In genomic region chr15:64845826-64846225, GRCh38 we compare ENCODE assay signal across 8 cellular contexts. TPM values are rescaled to one million over a fixed set of nuclear protein-coding genes. Genes with fewer than 3 reads are reported as not detected.
A peak's percentile ranks its signal among the peaks of the same experiment; 100 is the strongest.
DNase-seq lines count a peak whose midpoint lies in the region; ATAC-seq and TF ChIP-seq lines count a peak whose summit lies in the region.
"Had no signal": no experiment of that assay in that cellular context is flagged by ENCODE, and none has a peak within 500 bp of the region (broad histone marks: within the 10 kb centered on the region; RNA-seq: fewer than 3 reads in every experiment).

No MANE protein-coding gene starts in this region.

- ATAC-seq in GM18511 (IDR thresholded peaks at IDR 0.05; ENCODE audit: unreplicated experiment) (peak; percentile 13), T-helper 17 cell (no peak)

- H3K9me3 ChIP-seq in T-helper 17 cell (ENCODE audit: control insufficient read depth, low read length, poor library complexity, severe bottlenecking) (no peaks in the 10 kb centered on the region), skeletal muscle tissue (ENCODE audit: control insufficient read depth in 3 of 3, low read length in 3 of 3) (no peaks in the 10 kb centered on the region), BE2C (no peaks in the 10 kb centered on the region)

- DNase-seq in T-helper 17 cell = no peak
- peak; percentile 15 for DNase-seq in germinal center (ENCODE audit: low spot score)
- DNase-seq in NCI-H748 (lab: John Stamatoyannopoulos, UW; ENCODE audit: unreplicated experiment) = no peak
- no peak for DNase-seq in BE2C
- no peak for DNase-seq in cortex of kidney (lab: John Stamatoyannopoulos, UW)
- DNase-seq: kidney glomerular epithelial cell had no signal

- no peaks in the 10 kb centered on the region for H3K27me3 ChIP-seq in skeletal muscle tissue (ENCODE audit: control insufficient read depth in 3 of 3, insufficient read depth in 3 of 3, low read length in 3 of 3)
- no peaks in the 10 kb centered on the region for H3K27me3 ChIP-seq in BE2C

- H3K36me3 ChIP-seq in skeletal muscle tissue (ENCODE audit: control insufficient read depth in 3 of 3, insufficient read depth in 3 of 3, low read length in 3 of 3) (peaks cover 3 to 7% (median 4%) of the 10 kb centered on the region in 3 donors), BE2C (no peaks in the 10 kb centered on the region)

- H3K4me3 ChIP-seq in skeletal muscle tissue (ENCODE audit: low read length in 3 of 3) = no peak overlapping the region
- H3K4me3 ChIP-seq in BE2C (ENCODE audit: low read depth, low read length) = no peak overlapping the region

- peak overlapping the region; percentile 95 for H3K27ac Mint-ChIP-seq in T-helper 17 cell

- H3K4me1 ChIP-seq in skeletal muscle tissue (ENCODE audit: control insufficient read depth in 3 of 3, insufficient read depth in 3 of 3, low read length in 3 of 3) (peaks cover 32 to 53% (median 39%) of the 10 kb centered on the region in 3 donors), BE2C (peaks cover 12% of the 10 kb centered on the region)

- peaks cover 7% of the 10 kb centered on the region for H3K36me3 Mint-ChIP-seq in T-helper 17 cell (ENCODE audit: low read depth)

- peaks cover 61% of the 10 kb centered on the region for H3K4me1 Mint-ChIP-seq in T-helper 17 cell

- H3K9ac ChIP-seq in skeletal muscle tissue (ENCODE audit: low read depth in 1 of 3, low read length in 3 of 3) = peak overlapping the region in 1 of 3 donors; percentile 14

- H3K4me3 Mint-ChIP-seq in T-helper 17 cell = peak overlapping the region; percentile 98

- H3K27ac ChIP-seq in skeletal muscle tissue (ENCODE audit: low read depth, low read length) = peak overlapping the region; percentile 83

- no peaks in the 10 kb centered on the region for H3K27me3 Mint-ChIP-seq in T-helper 17 cell

- TF ChIP-seq CTCF in BE2C (IDR thresholded peaks at IDR 0.05; ENCODE audit: low read depth, low read length) = no peak

RNA-seq across cellular contexts. Expression of gene PLEKHO2, which starts 4.1 kb away (rescaled TPM):
- total RNA-seq in T-helper 17 cell (10 to 100 TPM; 16.3 to 18.2 TPM), skeletal muscle tissue (16.7 TPM)
- polyA plus RNA-seq in BE2C (2012; ENCODE audit: insufficient read depth, insufficient read length, low read depth) = 7.2 TPM

RNA-seq across cellular contexts. Expression of gene PIF1, which starts 20.4 kb away (rescaled TPM):
- under 1 TPM; 0.44 to 0.45 TPM for total RNA-seq in T-helper 17 cell
- 2.1 TPM for total RNA-seq in skeletal muscle tissue
- 4.6 TPM for polyA plus RNA-seq in BE2C (2012; ENCODE audit: insufficient read depth, insufficient read length, low read depth)
